Comparison of ENCODE assay signal across 1 cellular context in the genomic region with DNA sequence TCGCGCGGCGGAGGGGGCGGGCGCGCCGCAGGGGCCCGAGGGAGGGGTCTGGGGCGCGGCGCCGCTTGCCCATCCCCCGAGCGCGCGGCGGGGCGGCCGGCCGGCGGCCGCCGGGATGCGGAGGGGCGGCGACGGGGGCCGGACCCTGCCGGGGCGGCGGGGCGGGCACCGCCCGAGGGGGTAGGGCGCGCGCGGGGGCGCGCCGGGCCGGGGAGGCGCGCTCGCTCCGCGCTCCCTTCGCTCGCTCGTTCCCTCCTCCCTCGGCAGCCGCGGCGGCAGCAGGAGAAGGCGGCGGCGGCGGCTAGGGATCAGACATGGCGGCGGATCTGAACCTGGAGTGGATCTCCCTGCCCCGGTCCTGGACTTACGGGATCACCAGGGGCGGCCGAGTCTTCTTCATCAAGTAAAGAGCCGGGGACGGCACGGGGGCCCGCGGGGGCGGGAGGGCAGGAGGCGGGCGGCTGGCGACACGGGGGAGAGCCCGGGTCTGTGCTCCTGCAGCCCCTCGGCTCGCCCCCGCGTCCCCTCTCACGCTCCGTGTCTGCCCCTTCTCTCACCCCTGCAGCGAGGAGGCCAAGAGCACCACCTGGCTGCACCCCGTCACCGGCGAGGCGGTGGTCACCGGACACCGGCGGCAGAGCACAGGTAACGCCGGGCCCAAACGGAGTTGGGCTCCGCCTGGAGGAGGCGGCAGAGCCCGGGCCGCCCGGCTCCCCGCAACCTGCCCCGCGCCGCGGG.
TF ChIP-seq lines count a peak whose summit lies in the region.

A gene with protein sequence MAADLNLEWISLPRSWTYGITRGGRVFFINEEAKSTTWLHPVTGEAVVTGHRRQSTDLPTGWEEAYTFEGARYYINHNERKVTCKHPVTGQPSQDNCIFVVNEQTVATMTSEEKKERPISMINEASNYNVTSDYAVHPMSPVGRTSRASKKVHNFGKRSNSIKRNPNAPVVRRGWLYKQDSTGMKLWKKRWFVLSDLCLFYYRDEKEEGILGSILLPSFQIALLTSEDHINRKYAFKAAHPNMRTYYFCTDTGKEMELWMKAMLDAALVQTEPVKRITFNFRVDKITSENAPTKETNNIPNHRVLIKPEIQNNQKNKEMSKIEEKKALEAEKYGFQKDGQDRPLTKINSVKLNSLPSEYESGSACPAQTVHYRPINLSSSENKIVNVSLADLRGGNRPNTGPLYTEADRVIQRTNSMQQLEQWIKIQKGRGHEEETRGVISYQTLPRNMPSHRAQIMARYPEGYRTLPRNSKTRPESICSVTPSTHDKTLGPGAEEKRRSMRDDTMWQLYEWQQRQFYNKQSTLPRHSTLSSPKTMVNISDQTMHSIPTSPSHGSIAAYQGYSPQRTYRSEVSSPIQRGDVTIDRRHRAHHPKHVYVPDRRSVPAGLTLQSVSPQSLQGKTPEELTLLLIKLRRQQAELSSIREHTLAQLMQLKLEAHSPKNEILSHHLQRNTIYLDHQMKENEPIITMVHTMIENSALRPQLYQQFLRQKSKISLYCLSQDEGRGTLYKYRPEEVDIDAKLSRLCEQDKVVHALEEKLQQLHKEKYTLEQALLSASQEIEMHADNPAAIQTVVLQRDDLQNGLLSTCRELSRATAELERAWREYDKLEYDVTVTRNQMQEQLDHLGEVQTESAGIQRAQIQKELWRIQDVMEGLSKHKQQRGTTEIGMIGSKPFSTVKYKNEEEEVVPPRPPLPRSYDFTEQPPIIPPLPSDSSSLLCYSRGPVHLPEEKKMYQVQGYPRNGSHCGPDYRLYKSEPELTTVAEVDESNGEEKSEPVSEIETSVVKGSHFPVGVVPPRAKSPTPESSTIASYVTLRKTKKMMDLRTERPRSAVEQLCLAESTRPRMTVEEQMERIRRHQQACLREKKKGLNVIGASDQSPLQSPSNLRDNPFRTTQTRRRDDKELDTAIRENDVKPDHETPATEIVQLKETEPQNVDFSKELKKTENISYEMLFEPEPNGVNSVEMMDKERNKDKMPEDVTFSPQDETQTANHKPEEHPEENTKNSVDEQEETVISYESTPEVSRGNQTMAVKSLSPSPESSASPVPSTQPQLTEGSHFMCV (plus strand): TSS at position 248 of the 738 bp plus-strand sequence. CDS start 67 bp downstream, at position 315.

TF ChIP-seq in endothelial cell of umbilical vein, 7 proteins besides CTCF, POLR2A, EP300 and RAD21:
- TF ChIP-seq GATA2 (IDR thresholded peaks at IDR 0.05; ENCODE audit: insufficient read depth, insufficient read length, low read depth, low read length) (no peak), FOS (IDR thresholded peaks at IDR 0.05; ENCODE audit: borderline replicate concordance, insufficient read depth, low read length) (no peak), EZH2 (IDR thresholded peaks at IDR 0.05; ENCODE audit: borderline replicate concordance, low read depth, low read length, severe bottlenecking) (no peak), MYC (IDR thresholded peaks at IDR 0.05; ENCODE audit: low read depth, low read length) (no peak), POLR2AphosphoS5 (IDR thresholded peaks at IDR 0.05; ENCODE audit: insufficient read depth, low read depth, low read length) (no peak), JUN (IDR thresholded peaks at IDR 0.05; ENCODE audit: borderline replicate concordance, insufficient read depth, insufficient read length, low read depth) (no peak)
- TF ChIP-seq, protein P1, sequence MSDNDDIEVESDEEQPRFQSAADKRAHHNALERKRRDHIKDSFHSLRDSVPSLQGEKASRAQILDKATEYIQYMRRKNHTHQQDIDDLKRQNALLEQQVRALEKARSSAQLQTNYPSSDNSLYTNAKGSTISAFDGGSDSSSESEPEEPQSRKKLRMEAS (IDR thresholded peaks at IDR 0.05; ENCODE audit: insufficient read depth, insufficient read length): no peak
